ENCODE assay signal across 20 cellular contexts in the genomic region with DNA sequence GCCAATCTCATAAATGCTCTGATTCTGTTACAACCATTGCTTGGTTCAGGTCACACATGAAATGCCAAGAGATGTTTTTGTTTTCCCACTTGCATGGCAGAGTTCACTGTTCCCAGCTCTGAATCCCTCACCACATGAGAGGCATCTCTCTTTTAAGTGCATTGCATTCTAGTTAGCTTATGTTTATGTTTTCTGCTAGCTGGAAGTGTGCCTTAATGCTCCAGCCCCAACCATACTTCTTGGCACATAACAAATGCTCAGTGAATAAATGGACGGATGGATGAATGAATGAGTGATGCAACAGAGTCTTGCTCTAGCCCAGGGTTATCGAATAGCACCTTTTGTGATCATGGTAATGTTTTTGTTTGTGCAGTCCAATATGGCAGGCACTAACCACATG.
"Had no signal": no experiment of that assay in that cellular context is flagged by ENCODE, and none has a peak within 500 bp of the region (broad histone marks: within the 10 kb centered on the region; RNA-seq: fewer than 3 reads in every experiment).

No MANE protein-coding gene starts in this region.

- H3K9ac ChIP-seq: neural progenitor cell had no signal

- H3K36me3 Mint-ChIP-seq: activated naive CD8-positive, alpha-beta T cell; naive thymus-derived CD8-positive, alpha-beta T cell had no signal

- H2AFZ ChIP-seq: neural progenitor cell had no signal

- H3K9me3 ChIP-seq: lower lobe of right lung, sigmoid colon, upper lobe of right lung had no signal

- H3K9me3 Mint-ChIP-seq: activated T-cell treated with anti-CD3 and anti-CD28 coated beads, Interleukin-2, amount 50 U/mL, for 24 hours; activated T-helper 17 cell treated with anti-CD3 and anti-CD28 coated beads, Interleukin-2, amount 50 U/mL, for 72 hours; naive thymus-derived CD8-positive, alpha-beta T cell; neural progenitor cell had no signal

- H3K27ac Mint-ChIP-seq: activated naive CD8-positive, alpha-beta T cell; activated T-cell treated with anti-CD3 and anti-CD28 coated beads, Interleukin-2, amount 50 U/mL, for 24 hours; activated T-helper 17 cell treated with anti-CD3 and anti-CD28 coated beads, Interleukin-2, amount 50 U/mL, for 72 hours; naive thymus-derived CD8-positive, alpha-beta T cell; neural progenitor cell had no signal

- H3K27me3 ChIP-seq: foreskin keratinocyte, neural progenitor cell, sigmoid colon, upper lobe of right lung had no signal

- ATAC-seq: activated T-helper 17 cell treated with anti-CD3 and anti-CD28 coated beads, Interleukin-2, amount 50 U/mL, for 72 hours; foreskin keratinocyte; left lobe of liver; lower lobe of right lung; naive thymus-derived CD8-positive, alpha-beta T cell; stimulated activated naive CD8-positive, alpha-beta T cell treated with anti-CD3 and anti-CD28 coated beads, Interleukin-15, Interleukin-2, amounts not matched to agents 100 U/mL and 50 U/mL, for 24 hours; upper lobe of right lung had no signal

- FAIRE-seq: astrocyte had no signal

- H3K27me3 Mint-ChIP-seq: activated naive CD8-positive, alpha-beta T cell; activated T-cell treated with anti-CD3 and anti-CD28 coated beads, Interleukin-2, amount 50 U/mL, for 24 hours; activated T-helper 17 cell treated with anti-CD3 and anti-CD28 coated beads, Interleukin-2, amount 50 U/mL, for 72 hours had no signal

- H3K4me2 ChIP-seq: neural progenitor cell had no signal

- DNase-seq: activated CD4-positive, alpha-beta T cell treated with anti-CD3 and anti-CD28 coated beads for 1 hour; activated CD8-positive, alpha-beta memory T cell treated with anti-CD3 and anti-CD28 coated beads for 24 hours; activated CD8-positive, alpha-beta memory T cell treated with anti-CD3 and anti-CD28 coated beads, Interleukin-2, amount 50 U/mL, for 4 hours; activated T-cell treated with anti-CD3 and anti-CD28 coated beads, Interleukin-2, amount 50 U/mL, for 24 hours; foreskin keratinocyte; lower lobe of right lung; naive thymus-derived CD8-positive, alpha-beta T cell; retina; sigmoid colon; stimulated activated CD4-positive, alpha-beta T cell treated with anti-CD3 and anti-CD28 coated beads, Interleukin-4, amount 100 ng/mL, for 4 hours; stimulated activated naive CD8-positive, alpha-beta T cell treated with anti-CD3 and anti-CD28 coated beads, Interleukin-15, Interleukin-2, amounts not matched to agents 100 U/mL and 50 U/mL, for 24 hours; T-helper 9 cell; upper lobe of right lung had no signal

- H3K4me3 Mint-ChIP-seq: activated naive CD8-positive, alpha-beta T cell; activated T-cell treated with anti-CD3 and anti-CD28 coated beads, Interleukin-2, amount 50 U/mL, for 24 hours; activated T-helper 17 cell treated with anti-CD3 and anti-CD28 coated beads, Interleukin-2, amount 50 U/mL, for 72 hours; naive thymus-derived CD8-positive, alpha-beta T cell; neural progenitor cell had no signal

- H3K36me3 ChIP-seq: lower lobe of right lung, neural progenitor cell, sigmoid colon, upper lobe of right lung had no signal

- H3K4me3 ChIP-seq: coronary artery, lower lobe of right lung, neural progenitor cell, sigmoid colon, upper lobe of right lung had no signal

- H3K27ac ChIP-seq: coronary artery, epithelial cell of prostate, foreskin keratinocyte, lower lobe of right lung, neural progenitor cell, sigmoid colon, upper lobe of right lung had no signal

- H3K4me1 ChIP-seq: sigmoid colon, upper lobe of right lung had no signal
